24 cellular contexts compared by ENCODE assay signal in the genomic region with DNA sequence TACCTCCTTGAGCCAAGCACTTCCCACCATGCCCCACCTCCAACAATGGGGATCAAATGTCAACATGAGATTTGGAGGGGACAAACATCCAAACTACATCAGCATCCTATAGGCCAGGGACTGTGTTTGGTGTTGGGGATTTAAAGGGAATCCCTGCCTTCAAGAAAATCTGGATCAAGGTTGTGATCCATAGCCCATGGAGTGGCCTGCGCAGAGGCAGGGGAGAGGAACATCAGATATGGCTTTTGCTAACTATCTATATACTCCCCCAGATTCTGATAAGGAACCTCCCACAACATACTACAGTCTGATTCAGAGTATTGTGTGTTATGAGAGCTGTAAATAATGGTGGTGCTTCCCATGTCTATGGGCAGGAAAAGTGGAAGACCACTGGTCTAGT. TPM values are rescaled to one million over a fixed set of nuclear protein-coding genes. Genes with fewer than 3 reads are reported as not detected.
A peak's percentile ranks its signal among the peaks of the same experiment; 100 is the strongest.
DNase-seq lines count a peak whose midpoint lies in the region; ATAC-seq, FAIRE-seq and TF ChIP-seq lines count a peak whose summit lies in the region.
"Had no signal": no experiment of that assay in that cellular context is flagged by ENCODE, and none has a peak within 500 bp of the region (broad histone marks: within the 10 kb centered on the region; RNA-seq: fewer than 3 reads in every experiment).

No MANE protein-coding gene starts in this region.

- H3K4me3 ChIP-seq in HEK293 (ENCODE audit: low read depth, low read length) (no peak overlapping the region), K562 (no peak overlapping the region), testis (no peak overlapping the region)
- H3K4me3 ChIP-seq: BLaER1, GM23248 had no signal

- intact Hi-C loops in K562 (cut with micrococcal nuclease) = no loop called here
- intact Hi-C loops in testis (cut with DNase I; ENCODE audit: low total_unique reads) = no loop called here

- H3K27me3 ChIP-seq in K562 (ENCODE audit: control insufficient read depth in 2 of 2, insufficient read depth in 2 of 2, low read length in 2 of 2) (no peaks in the 10 kb centered on the region), testis (no peaks in the 10 kb centered on the region)

- CTCF ChIA-PET in HEK293 (lab: Yijun Ruan, JAX) = no interaction called here
- CTCF ChIA-PET in K562 (lab: Yijun Ruan, JAX; ENCODE audit: low intra/inter-chr PET ratio) = no interaction called here
- CTCF ChIA-PET in RWPE1 (lab: Yijun Ruan, JAX) = no interaction called here

- H3K27ac ChIP-seq in HEK293 (ENCODE audit: extremely low read depth, low read depth, low read length) = no peak overlapping the region
- H3K27ac ChIP-seq in K562 (ENCODE audit: extremely low read depth, low read depth, low read length) = no peak overlapping the region
- no peak overlapping the region for H3K27ac ChIP-seq in testis
- no peak overlapping the region for H3K27ac ChIP-seq in RWPE1
- H3K27ac ChIP-seq: 22Rv1, BLaER1, C4-2B, GM23248 had no signal

- no peaks in the 10 kb centered on the region for H3K9me1 ChIP-seq in K562 (ENCODE audit: control insufficient read depth, insufficient read depth, low read length)

- in situ Hi-C loops in K562 (cut with MboI) = no loop called here

- H3K9me3 ChIP-seq in HEK293 (ENCODE audit: control insufficient read depth, insufficient read depth, low read depth, low read length) (no peaks in the 10 kb centered on the region), K562 (replicated peaks; ENCODE audit: control insufficient read depth, insufficient read depth, low read depth, low read length) (no peaks in the 10 kb centered on the region), testis (no peaks in the 10 kb centered on the region)
- H3K9me3 ChIP-seq: BLaER1, Caco-2 had no signal

- no peaks in the 10 kb centered on the region for H4K20me1 ChIP-seq in K562 (replicated peaks; ENCODE audit: control insufficient read depth, insufficient read depth, low read length)
- H4K20me1 ChIP-seq: BLaER1 had no signal

- POLR2A ChIA-PET in HEK293 (lab: Yijun Ruan, JAX) = no interaction called here
- POLR2A ChIA-PET in K562 (lab: Yijun Ruan, JAX) = interaction anchor here (0.7 to 4.2 kb wide), 4 partner anchors 9 to 84 kb away, joined by 3 to 38 read pairs (median 4); a partner anchor contains a TSS
- POLR2A ChIA-PET in RWPE1 (lab: Yijun Ruan, JAX; ENCODE audit: low non-redundant PET) = no interaction called here

- TF ChIP-seq POLR2A in K562 (conservative IDR thresholded peaks at IDR 0.05) (no peak), testis (IDR thresholded peaks at IDR 0.05) (no peak)

- no TSS peak for BruUV-seq in K562 (replicated peaks; lab: Mats Ljungman, UMichigan)

- no peaks in the 10 kb centered on the region for H3K36me3 ChIP-seq in HEK293 (ENCODE audit: control insufficient read depth in 2 of 2, insufficient read depth in 1 of 2, low read length in 2 of 2)
- H3K36me3 ChIP-seq in K562 (ENCODE audit: control insufficient read depth, insufficient read depth, low read length) = peaks cover 17% of the 10 kb centered on the region
- H3K36me3 ChIP-seq in testis (ENCODE audit: low read depth, missing control alignments) = no peaks in the 10 kb centered on the region
- H3K36me3 ChIP-seq: BLaER1 had no signal

- H3K4me1 ChIP-seq in HEK293 (ENCODE audit: control insufficient read depth, insufficient read depth, low read length) = peaks cover 2% of the 10 kb centered on the region; the same call in 1 of the 2 replicates
- H3K4me1 ChIP-seq in K562 (replicated peaks in 1 of 2; ENCODE audit: control insufficient read depth in 2 of 2, insufficient read depth in 2 of 2, low read length in 2 of 2) = peaks cover 45 to 53% of the 10 kb centered on the region in 2 experiments
- H3K4me1 ChIP-seq in testis = peaks cover 4% of the 10 kb centered on the region
- H3K4me1 ChIP-seq: Caco-2 had no signal

- H3K4me2 ChIP-seq in K562 (ENCODE audit: insufficient read depth, low read length) = no peak overlapping the region
- H3K4me2 ChIP-seq: BLaER1 had no signal

- peaks cover 68% of the 10 kb centered on the region for H3K79me2 ChIP-seq in K562 (ENCODE audit: control insufficient read depth, insufficient read depth, low read length)

- 13% methylated on average over 1 of the region's 1 CpG for WGBS in K562 (ENCODE audit: insufficient coverage, low coverage, missing lambda C conversion rate)
- 76% methylated on average over 1 of the region's 1 CpG; no CpG with 5 or more reads in 1 of the 2 donors for WGBS in testis, 2 donors

- TF ChIP-seq EP300 in K562 (IDR thresholded peaks at IDR 0.05; ENCODE audit: low read length) = no peak

- peak; percentile 34 for DNase-seq in NCI-H2107 treated with DMSO at 0.1 percent for 48 hours (lab: John Stamatoyannopoulos, UW; ENCODE audit: unreplicated experiment)
- DNase-seq in NCI-H2107 (lab: John Stamatoyannopoulos, UW) = no peak
- DNase-seq in K562 (ENCODE audit: extremely low read depth in 1 of 4, low spot score in 3 of 4) = no peak
- DNase-seq in islet precursor cell = peak; percentile 19
- no peak for DNase-seq in testis
- DNase-seq in RWPE1 (ENCODE audit: low spot score) = no peak
- DNase-seq: Caco-2; CD4-positive, CD25-positive, alpha-beta regulatory T cell; CD8-positive, alpha-beta T cell; DMS153; DND-41; GM23248; H7; HCEC 1CT had no signal

- H3K9ac ChIP-seq in K562 (ENCODE audit: insufficient read depth in 1 of 2, low read depth in 2 of 2, low read length in 2 of 2) = no peak overlapping the region; a peak in 1 of 4 replicates
- H3K9ac ChIP-seq: BLaER1, GM23248 had no signal

- no peak for FAIRE-seq in K562 (lab: Jason Lieb, UNC)
- FAIRE-seq: A204.1, G401.6, GM12892, GM19239, H1 had no signal

- no peak for ATAC-seq in K562
- no peak for ATAC-seq in GM18868 (IDR thresholded peaks at IDR 0.05; ENCODE audit: unreplicated experiment)
- ATAC-seq: CD8-positive, alpha-beta T cell had no signal

- no peak for TF ChIP-seq RAD21 in K562 (CRISPR knock-in tag; conservative IDR thresholded peaks at IDR 0.05 in 1 of 2, IDR thresholded peaks at IDR 0.05 in 1 of 2)

- TF ChIP-seq CTCF in HEK293 (tag by site-specific recombination; IDR thresholded peaks at IDR 0.05) (no peak), K562 (IDR thresholded peaks at IDR 0.05 in 2 of 3, conservative IDR thresholded peaks at IDR 0.05 in 1 of 3; ENCODE audit: insufficient read depth in 2 of 3, low read depth in 1 of 3, low read length in 3 of 3) (no peak), testis (IDR thresholded peaks at IDR 0.05) (no peak), RWPE1 (conservative IDR thresholded peaks at IDR 0.05; ENCODE audit: low read depth) (no peak)

- H2AFZ ChIP-seq in K562 (ENCODE audit: low read depth, low read length) = no peak overlapping the region
- H2AFZ ChIP-seq: GM23248 had no signal

RNA-seq across cellular contexts. Expression of a gene that starts 5.1 kb away (rescaled TPM):
- 64.9 and 77.9 TPM in 2 replicates for total RNA-seq in K562 (2011; cell fraction: chromatin; rRNA removed; ENCODE audit: low replicate concordance)
- total RNA-seq in K562 (2011; cell fraction: nucleolus; rRNA removed) = 36.1 and 39.9 TPM in 2 replicates
- total RNA-seq in K562 (2011; cell fraction: nucleoplasm; rRNA removed) = 52.8 and 54.9 TPM in 2 replicates
- 5.9 and 7.1 TPM in 2 replicates for total RNA-seq in K562 (2014; rRNA removed)
- 7.3 and 8.0 TPM in 2 replicates for total RNA-seq in K562 (2014; rRNA removed; fragmentation: Illumina TruSeq; extraction: Trizol)
- total RNA-seq in K562 (2015; rRNA removed; fragmentation: Illumina TruSeq; extraction: Trizol) = 4.3 and 4.5 TPM in 2 replicates
- total RNA-seq in K562 (2021) = 14.2 and 17.7 TPM in 2 replicates
- polyA plus RNA-seq in K562 (2011; rRNA removed) = 16.0 and 19.3 TPM in 2 replicates
- 5.5 and 8.2 TPM in 2 replicates for polyA plus RNA-seq in K562 (2011; cell fraction: cytosol; rRNA removed)
- polyA plus RNA-seq in K562 (2011; cell fraction: nucleus; rRNA removed) = 66.5 and 75.3 TPM in 2 replicates
- 8.1 and 30.3 TPM in 2 replicates for polyA plus RNA-seq in K562 (2012)
- 16.0 and 16.1 TPM in 2 replicates for polyA plus RNA-seq in K562 (2014; fragmentation: Illumina TruSeq; extraction: Trizol)
- 1 to 10 TPM; 3.4 to 5.3 TPM for polyA plus RNA-seq in K562 (2014; fragmentation: Nextera tagmentation; extraction: Ambion mirVana)
- 15.8 and 17.7 TPM in 2 replicates for polyA plus RNA-seq in K562 (2014; rRNA removed)
- 13.4 and 14.8 TPM in 2 replicates for polyA minus RNA-seq in K562 (2011; rRNA and poly(A)+ RNA removed)
- 5.6 and 6.9 TPM in 2 replicates for polyA minus RNA-seq in K562 (2011; cell fraction: cytosol; rRNA and poly(A)+ RNA removed)
- polyA minus RNA-seq in K562 (2011; cell fraction: nucleus; rRNA and poly(A)+ RNA removed) = 14.0 and 22.0 TPM in 2 replicates
- 1 to 10 TPM; 6.8 to 9.1 TPM for total RNA-seq in testis
- 8.4 TPM for polyA plus RNA-seq in testis (ENCODE audit: insufficient read depth, low read depth, low replicate concordance)

RNA-seq across cellular contexts. Expression of a gene that starts 7.9 kb away (rescaled TPM):
- total RNA-seq in K562 (2011; cell fraction: chromatin; rRNA removed; ENCODE audit: low replicate concordance) = 253 and 274 TPM in 2 replicates
- 125 and 135 TPM in 2 replicates for total RNA-seq in K562 (2011; cell fraction: nucleolus; rRNA removed)
- 180 and 202 TPM in 2 replicates for total RNA-seq in K562 (2011; cell fraction: nucleoplasm; rRNA removed)
- 128 and 135 TPM in 2 replicates for total RNA-seq in K562 (2014; rRNA removed)
- 114 and 115 TPM in 2 replicates for total RNA-seq in K562 (2014; rRNA removed; fragmentation: Illumina TruSeq; extraction: Trizol)
- total RNA-seq in K562 (2015; rRNA removed; fragmentation: Illumina TruSeq; extraction: Trizol) = 122 and 151 TPM in 2 replicates
- total RNA-seq in K562 (2021) = 119 and 129 TPM in 2 replicates
- 137 and 161 TPM in 2 replicates for polyA plus RNA-seq in K562 (2011; rRNA removed)
- 125 and 134 TPM in 2 replicates for polyA plus RNA-seq in K562 (2011; cell fraction: cytosol; rRNA removed)
- polyA plus RNA-seq in K562 (2011; cell fraction: nucleus; rRNA removed) = 140 and 175 TPM in 2 replicates
- 98.5 and 216 TPM in 2 replicates for polyA plus RNA-seq in K562 (2012)
- 255 and 270 TPM in 2 replicates for polyA plus RNA-seq in K562 (2014; fragmentation: Illumina TruSeq; extraction: Trizol)
- polyA plus RNA-seq in K562 (2014; fragmentation: Nextera tagmentation; extraction: Ambion mirVana) = 10 to 100 TPM; 43.6 to 64.7 TPM
- 125 and 127 TPM in 2 replicates for polyA plus RNA-seq in K562 (2014; rRNA removed)
- polyA minus RNA-seq in K562 (2011; rRNA and poly(A)+ RNA removed) = 129 and 192 TPM in 2 replicates
- polyA minus RNA-seq in K562 (2011; cell fraction: cytosol; rRNA and poly(A)+ RNA removed) = 103 and 129 TPM in 2 replicates
- polyA minus RNA-seq in K562 (2011; cell fraction: nucleus; rRNA and poly(A)+ RNA removed) = 35.9 and 66.2 TPM in 2 replicates
- 100 to 1,000 TPM; 109 to 122 TPM for total RNA-seq in testis
- 196 TPM for polyA plus RNA-seq in testis (ENCODE audit: insufficient read depth, low read depth, low replicate concordance)

RNA-seq across cellular contexts. Expression of a gene that starts 32.3 kb away (rescaled TPM):
- total RNA-seq in K562 (2011; cell fraction: chromatin; rRNA removed; ENCODE audit: low replicate concordance) = 77.3 and 118 TPM in 2 replicates
- 43.2 and 44.7 TPM in 2 replicates for total RNA-seq in K562 (2011; cell fraction: nucleolus; rRNA removed)
- total RNA-seq in K562 (2011; cell fraction: nucleoplasm; rRNA removed) = 49.3 and 57.0 TPM in 2 replicates
- 4.7 and 6.3 TPM in 2 replicates for total RNA-seq in K562 (2014; rRNA removed)
- total RNA-seq in K562 (2014; rRNA removed; fragmentation: Illumina TruSeq; extraction: Trizol) = 2.7 and 3.8 TPM in 2 replicates
- total RNA-seq in K562 (2015; rRNA removed; fragmentation: Illumina TruSeq; extraction: Trizol) = 3.6 and 6.1 TPM in 2 replicates
- 46.6 and 54.8 TPM in 2 replicates for total RNA-seq in K562 (2021)
- polyA plus RNA-seq in K562 (2011; rRNA removed) = 2.0 and 6.8 TPM in 2 replicates
- polyA plus RNA-seq in K562 (2011; cell fraction: cytosol; rRNA removed) = 1.1 and 1.4 TPM in 2 replicates
- polyA plus RNA-seq in K562 (2011; cell fraction: nucleus; rRNA removed) = 25.0 and 38.2 TPM in 2 replicates
- 21.1 and 37.7 TPM in 2 replicates for polyA plus RNA-seq in K562 (2012)
- 14.1 and 20.3 TPM in 2 replicates for polyA plus RNA-seq in K562 (2014; fragmentation: Illumina TruSeq; extraction: Trizol)
- 1 to 10 TPM; 2.6 to 2.9 TPM for polyA plus RNA-seq in K562 (2014; fragmentation: Nextera tagmentation; extraction: Ambion mirVana)
- polyA plus RNA-seq in K562 (2014; rRNA removed) = 12.2 and 19.8 TPM in 2 replicates
- polyA minus RNA-seq in K562 (2011; rRNA and poly(A)+ RNA removed) = 1.7 and 4.1 TPM in 2 replicates
- 5.2 and 13.3 TPM in 2 replicates for polyA minus RNA-seq in K562 (2011; cell fraction: cytosol; rRNA and poly(A)+ RNA removed)
- 15.5 and 20.1 TPM in 2 replicates for polyA minus RNA-seq in K562 (2011; cell fraction: nucleus; rRNA and poly(A)+ RNA removed)
- total RNA-seq in testis = 100 to 1,000 TPM in 1 of 2 donors, 10 to 100 TPM in 1; 84.7 to 130 TPM
- polyA plus RNA-seq in testis (ENCODE audit: insufficient read depth, low read depth, low replicate concordance) = 86.6 TPM

RNA-seq across cellular contexts. Expression of a gene that starts 34.6 kb away (rescaled TPM):
- 172 and 185 TPM in 2 replicates for total RNA-seq in K562 (2011; cell fraction: chromatin; rRNA removed; ENCODE audit: low replicate concordance)
- total RNA-seq in K562 (2011; cell fraction: nucleolus; rRNA removed) = 119 and 124 TPM in 2 replicates
- 106 and 127 TPM in 2 replicates for total RNA-seq in K562 (2011; cell fraction: nucleoplasm; rRNA removed)
- total RNA-seq in K562 (2014; rRNA removed) = 68.2 and 89.9 TPM in 2 replicates
- total RNA-seq in K562 (2014; rRNA removed; fragmentation: Illumina TruSeq; extraction: Trizol) = 89.6 and 104 TPM in 2 replicates
- 53.7 and 59.1 TPM in 2 replicates for total RNA-seq in K562 (2015; rRNA removed; fragmentation: Illumina TruSeq; extraction: Trizol)
- total RNA-seq in K562 (2021) = 56.8 and 61.8 TPM in 2 replicates
- polyA plus RNA-seq in K562 (2011; rRNA removed) = 99.0 and 118 TPM in 2 replicates
- polyA plus RNA-seq in K562 (2011; cell fraction: cytosol; rRNA removed) = 29.5 and 56.7 TPM in 2 replicates
- 133 and 186 TPM in 2 replicates for polyA plus RNA-seq in K562 (2011; cell fraction: nucleus; rRNA removed)
- 99.5 and 353 TPM in 2 replicates for polyA plus RNA-seq in K562 (2012)
- polyA plus RNA-seq in K562 (2014; fragmentation: Illumina TruSeq; extraction: Trizol) = 83.9 and 103 TPM in 2 replicates
- 100 to 1,000 TPM; 254 to 272 TPM for polyA plus RNA-seq in K562 (2014; fragmentation: Nextera tagmentation; extraction: Ambion mirVana)
- 87.2 and 127 TPM in 2 replicates for polyA plus RNA-seq in K562 (2014; rRNA removed)
- polyA minus RNA-seq in K562 (2011; rRNA and poly(A)+ RNA removed) = 37.2 and 59.6 TPM in 2 replicates
- polyA minus RNA-seq in K562 (2011; cell fraction: cytosol; rRNA and poly(A)+ RNA removed) = 22.3 and 23.0 TPM in 2 replicates
- 25.7 and 57.9 TPM in 2 replicates for polyA minus RNA-seq in K562 (2011; cell fraction: nucleus; rRNA and poly(A)+ RNA removed)
- 10 to 100 TPM; 44.2 to 45.6 TPM for total RNA-seq in testis
- 63.9 TPM for polyA plus RNA-seq in testis (ENCODE audit: insufficient read depth, low read depth, low replicate concordance)

RNA-seq across cellular contexts. Expression of a gene that starts 36.1 kb away (rescaled TPM):
- 28.9 and 41.5 TPM in 2 replicates for total RNA-seq in K562 (2011; cell fraction: chromatin; rRNA removed; ENCODE audit: low replicate concordance)
- 20.9 and 21.7 TPM in 2 replicates for total RNA-seq in K562 (2011; cell fraction: nucleolus; rRNA removed)
- total RNA-seq in K562 (2011; cell fraction: nucleoplasm; rRNA removed) = 26.5 and 30.7 TPM in 2 replicates
- total RNA-seq in K562 (2014; rRNA removed) (13.8 and 20.7 TPM in 2 replicates), K562 (2014; rRNA removed; fragmentation: Illumina TruSeq; extraction: Trizol) (18.3 and 19.9 TPM in 2 replicates), K562 (2015; rRNA removed; fragmentation: Illumina TruSeq; extraction: Trizol) (18.0 and 22.3 TPM in 2 replicates), K562 (2021) (28.8 and 29.3 TPM in 2 replicates), testis (10 to 100 TPM; 47.6 to 54.6 TPM)
- polyA plus RNA-seq in K562 (2011; rRNA removed) (31.3 and 31.4 TPM in 2 replicates), K562 (2014; fragmentation: Illumina TruSeq; extraction: Trizol) (39.5 and 41.4 TPM in 2 replicates), K562 (2014; fragmentation: Nextera tagmentation; extraction: Ambion mirVana) (10 to 100 TPM in 1 of 2 experiments, 1 to 10 TPM in 1; 9.0 to 10.8 TPM), K562 (2014; rRNA removed) (18.5 and 25.8 TPM in 2 replicates), testis (ENCODE audit: insufficient read depth, low read depth, low replicate concordance) (78.0 TPM)
- 16.1 and 24.3 TPM in 2 replicates for polyA plus RNA-seq in K562 (2011; cell fraction: cytosol; rRNA removed)
- polyA plus RNA-seq in K562 (2011; cell fraction: nucleus; rRNA removed) = 42.4 and 45.7 TPM in 2 replicates
- polyA plus RNA-seq in K562 (2012) = 23.2 and 26.6 TPM in 2 replicates
- polyA minus RNA-seq in K562 (2011; rRNA and poly(A)+ RNA removed) = 20.2 and 21.0 TPM in 2 replicates
- polyA minus RNA-seq in K562 (2011; cell fraction: cytosol; rRNA and poly(A)+ RNA removed) = 9.1 and 18.2 TPM in 2 replicates
- 6.7 and 9.2 TPM in 2 replicates for polyA minus RNA-seq in K562 (2011; cell fraction: nucleus; rRNA and poly(A)+ RNA removed)

Comparison
In these comparisons a context has a peak if more than half of its experiments do, and no peak if none do; other contexts are left out.
1. DNase-seq: peak in NCI-H2107 treated with DMSO at 0.1 percent for 48 hours (single experiment) and islet precursor cell (single experiment); none in NCI-H2107 (single experiment), K562 (0 of 4), testis (single experiment) and RWPE1 (single experiment).